22 cellular contexts compared by ENCODE assay signal in genomic region chr2:240689975-240690374, GRCh38. TPM values are rescaled to one million over a fixed set of nuclear protein-coding genes. Genes with fewer than 3 reads are reported as not detected.
DNase-seq lines count a peak whose midpoint lies in the region; ATAC-seq and TF ChIP-seq lines count a peak whose summit lies in the region.
"Had no signal": no experiment of that assay in that cellular context is flagged by ENCODE, and none has a peak within 500 bp of the region (broad histone marks: within the 10 kb centered on the region; RNA-seq: fewer than 3 reads in every experiment).

No MANE protein-coding gene starts in this region.

- H3K4me1 ChIP-seq in H9 (ENCODE audit: insufficient read depth, low read length) (no peaks in the 10 kb centered on the region), thyroid gland (peaks cover 8 to 15% of the 10 kb centered on the region in 2 donors)

- H3T11ph ChIP-seq in H9 (ENCODE audit: low read length) = no peak overlapping the region

- H3K18ac ChIP-seq in H9 (ENCODE audit: insufficient read length, low read depth, low read length) = no peak overlapping the region

- H3K9ac ChIP-seq in H9 (ENCODE audit: extremely low read depth, insufficient read length, low read length) = no peak overlapping the region
- H3K9ac ChIP-seq: SK-N-SH had no signal

- ATAC-seq in Right ventricle myocardium superior (ENCODE audit: poor library complexity) (no peak), left cardiac atrium (no peak)
- ATAC-seq: GM12878, GM23338, Panc1 had no signal

- no peak overlapping the region for H2BK5ac ChIP-seq in H9 (ENCODE audit: insufficient read length, low read length)

- H4K8ac ChIP-seq in H9 (replicated peaks; ENCODE audit: insufficient read length, low read depth, low read length) = no peak overlapping the region

- no peaks in the 10 kb centered on the region; the same call in 1 of the 2 replicates for H3K27me3 Mint-ChIP-seq in H9 (ENCODE audit: low read depth)

- H2BK120ac ChIP-seq in H9 (ENCODE audit: low read depth, low read length, poor library complexity, severe bottlenecking) = no peak overlapping the region

- intact Hi-C loops in Right ventricle myocardium superior (cut with DNase I) = no loop called here
- intact Hi-C loops in left cardiac atrium (cut with DNase I) = no loop called here
- intact Hi-C loops in thyroid gland (cut with DNase I) = no loop called here

- DNase-seq in Right ventricle myocardium superior (peak; percentile 15), left cardiac atrium (no peak), H9 (peak; percentile 19), islet precursor cell (peak; percentile 40), thyroid gland (no peak), foreskin melanocyte (no peak), SHP77 (lab: John Stamatoyannopoulos, UW) (no peak)
- DNase-seq: ACHN, COR-L47, Kasumi-1, MM.1S, NCI-H1092, NCI-H1436 treated with DMSO at 0.1 percent for 48 hours, NCI-H2029 treated with DMSO at 0.1 percent for 48 hours, NCI-H2171, SHP77 treated with DMSO at 0.1 percent for 48 hours, SK-N-SH had no signal

- peaks cover 0 to 3% of the 10 kb centered on the region in 2 experiments; a peak in 2 of 4 replicates for H3K4me1 Mint-ChIP-seq in H9

- H2BK15ac ChIP-seq in H9 (ENCODE audit: low read depth, low read length) = no peak overlapping the region

- no peaks in the 10 kb centered on the region for H3K9me3 Mint-ChIP-seq in H9
- H3K9me3 Mint-ChIP-seq: CD14-positive monocyte, GM23338 had no signal

- no peaks in the 10 kb centered on the region for H3K36me3 ChIP-seq in thyroid gland

- no peaks in the 10 kb centered on the region for H3K79me1 ChIP-seq in H9 (ENCODE audit: insufficient read depth, low read depth, low read length, poor library complexity, severe bottlenecking)

- no peak overlapping the region for H3K4me3 Mint-ChIP-seq in H9
- H3K4me3 Mint-ChIP-seq: GM23338 had no signal

- no peak overlapping the region for H3K4me2 ChIP-seq in H9 (ENCODE audit: insufficient read depth, insufficient read length, low read length)
- H3K4me2 ChIP-seq: GM23338, SK-N-SH had no signal

- H3K27me3 ChIP-seq in H9 (ENCODE audit: insufficient read depth, low read length) = no peaks in the 10 kb centered on the region
- H3K27me3 ChIP-seq in thyroid gland = no peaks in the 10 kb centered on the region

- no peak overlapping the region for H2BK12ac ChIP-seq in H9 (ENCODE audit: insufficient read length, low read depth, low read length)

- no peak for TF ChIP-seq POLR2A in thyroid gland (IDR thresholded peaks at IDR 0.05)

- no peaks in the 10 kb centered on the region for H3K36me3 Mint-ChIP-seq in H9 (ENCODE audit: insufficient read depth in 1 of 3, low read depth in 3 of 3)
- H3K36me3 Mint-ChIP-seq: CD14-positive monocyte had no signal

- no peak overlapping the region for H3K4me3 ChIP-seq in thyroid gland (replicated peaks in 1 of 3)
- H3K4me3 ChIP-seq: GM12878, GM23338 had no signal

- H3K56ac ChIP-seq in H9 (ENCODE audit: insufficient read length, low read depth, low read length) = no peak overlapping the region

- H4K91ac ChIP-seq in H9 (ENCODE audit: insufficient read length, low read depth, low read length) = no peak overlapping the region

- WGBS in H9 (ENCODE audit: extremely low coverage, insufficient read length, low lambda C conversion rate) = no CpG with 5 or more reads among the region's 11 CpGs
- WGBS in thyroid gland, 2 donors = 85 to 88% methylated on average over 4 to 6 of the region's 11 CpGs

- no peaks in the 10 kb centered on the region for H3K79me2 ChIP-seq in H9 (ENCODE audit: insufficient read depth, low read length)

- H2AK5ac ChIP-seq in H9 (ENCODE audit: insufficient read length, low read length) = no peak overlapping the region

- H3K23ac ChIP-seq in H9 (ENCODE audit: insufficient read length, low read depth, low read length) = no peak overlapping the region

- no peak overlapping the region for H2BK20ac ChIP-seq in H9 (ENCODE audit: low read depth, low read length, poor library complexity, severe bottlenecking)

- no peak overlapping the region for H3K4ac ChIP-seq in H9 (ENCODE audit: low read depth, low read length)

- H3K27ac Mint-ChIP-seq in H9 = no peak overlapping the region
- H3K27ac Mint-ChIP-seq: CD14-positive monocyte, GM23338 had no signal

- H2AFZ ChIP-seq in H9 (ENCODE audit: low read length) = no peak overlapping the region
- H2AFZ ChIP-seq: GM23338 had no signal

- H4K5ac ChIP-seq in H9 (ENCODE audit: insufficient read length, low read depth, low read length) = no peak overlapping the region

- H3K14ac ChIP-seq in H9 (ENCODE audit: insufficient read depth, low read length) = no peak overlapping the region

- no peaks in the 10 kb centered on the region for H3K23me2 ChIP-seq in H9 (ENCODE audit: insufficient read length, low read depth, low read length, poor library complexity, severe bottlenecking)

- H4K20me1 ChIP-seq in H9 (ENCODE audit: control insufficient read depth, insufficient read depth, insufficient read length) = no peaks in the 10 kb centered on the region

- H3K27ac ChIP-seq in H9 (ENCODE audit: insufficient read length, low read depth, low read length) (no peak overlapping the region), thyroid gland (no peak overlapping the region)

- TF ChIP-seq CTCF in H9 (conservative IDR thresholded peaks at IDR 0.05) (no peak), thyroid gland (IDR thresholded peaks at IDR 0.05) (no peak)

- H3K9me3 ChIP-seq in H9 (ENCODE audit: control insufficient read depth, low read depth, low read length) (no peaks in the 10 kb centered on the region), thyroid gland (no peaks in the 10 kb centered on the region)
- H3K9me3 ChIP-seq: SK-N-SH had no signal

RNA-seq across cellular contexts. Expression of gene AQP12A, which starts 1.7 kb away (rescaled TPM):
- total RNA-seq in Right ventricle myocardium superior = not detected
- total RNA-seq in left cardiac atrium = not detected
- not detected in 2 replicates for total RNA-seq in H9 (2021)
- not detected for total RNA-seq in thyroid gland
- total RNA-seq: GM12878, GM23338, NCI-H460 had no signal

RNA-seq across cellular contexts. Expression of gene AQP12B, which starts 7.3 kb away (rescaled TPM):
- total RNA-seq in Right ventricle myocardium superior = not detected
- not detected for total RNA-seq in left cardiac atrium
- not detected in 2 replicates for total RNA-seq in H9 (2021)
- total RNA-seq in thyroid gland = under 1 TPM in 1 of 4 donors, not detected in 3; 0.13 TPM
- total RNA-seq: GM12878, GM23338, NCI-H460 had no signal

Comparison
In these comparisons a context has a peak if more than half of its experiments do, and no peak if none do; other contexts are left out.
1. DNase-seq: peak in Right ventricle myocardium superior (single experiment), H9 (single experiment) and islet precursor cell (single experiment); none in left cardiac atrium (single experiment), thyroid gland (0 of 2), foreskin melanocyte (single experiment) and SHP77 (0 of 2).